ENCODE assay signal across 30 cellular contexts in genomic region chr14:85061256-85061655, GRCh38.
"Had no signal": no experiment of that assay in that cellular context is flagged by ENCODE, and none has a peak within 500 bp of the region (broad histone marks: within the 10 kb centered on the region; RNA-seq: fewer than 3 reads in every experiment).

No MANE protein-coding gene starts in this region.

- H3K4me1 ChIP-seq: body of pancreas, esophagus squamous epithelium, foreskin keratinocyte, gastrocnemius medialis, heart left ventricle had no signal

- H3K27me3 ChIP-seq: body of pancreas, esophagus squamous epithelium, foreskin keratinocyte, gastrocnemius medialis, heart left ventricle had no signal

- H3K4me3 Mint-ChIP-seq: activated CD4-positive, alpha-beta memory T cell treated with anti-CD3 and anti-CD28 coated beads, Interleukin-2, amount 10 ng/mL, durations not matched to agents 7 days and 5 days; activated CD4-positive, alpha-beta T cell treated with anti-CD3 and anti-CD28 coated beads for 36 hours; activated CD4-positive, alpha-beta T cell treated with anti-CD3 and anti-CD28 coated beads, Interleukin-2, amount 10 ng/mL, durations not matched to agents 7 days and 5 days; activated naive CD8-positive, alpha-beta T cell treated with anti-CD3 and anti-CD28 coated beads, Interleukin-2, amount 10 ng/mL, durations not matched to agents 7 days and 5 days; activated T-cell treated with anti-CD3 and anti-CD28 coated beads, Interleukin-2, amount 50 U/mL, for 4 hours; activated T-helper 17 cell treated with anti-CD3 and anti-CD28 coated beads, Interleukin-2, amount 50 U/mL, for 72 hours; central memory CD8-positive, alpha-beta T cell; effector memory CD8-positive, alpha-beta T cell had no signal

- H3K27ac ChIP-seq: body of pancreas, epithelial cell of prostate, esophagus squamous epithelium, foreskin keratinocyte, gastrocnemius medialis, heart left ventricle had no signal

- H3K9me3 ChIP-seq: body of pancreas, esophagus squamous epithelium, gastrocnemius medialis had no signal

- DNase-seq: activated CD4-positive, alpha-beta memory T cell treated with anti-CD3 and anti-CD28 coated beads, Interleukin-2, amount 10 ng/mL, durations not matched to agents 7 days and 5 days; activated CD4-positive, alpha-beta T cell treated with anti-CD3 and anti-CD28 coated beads for 36 hours; activated CD4-positive, alpha-beta T cell treated with anti-CD3 and anti-CD28 coated beads, Interleukin-2, amount 10 ng/mL, durations not matched to agents 7 days and 5 days; activated CD4-positive, alpha-beta T cell treated with anti-CD3 and anti-CD28 coated beads, Interleukin-2, amount 50 U/mL, for 4 hours; activated CD4-positive, CD25-positive, alpha-beta regulatory T cell; activated CD4-positive, CD25-positive, alpha-beta regulatory T cell treated with anti-CD3 and anti-CD28 coated beads, Interleukin-2, amount 50 U/mL, for 72 hours; activated effector memory CD4-positive, alpha-beta T cell treated with Interleukin-2 at 50 U/mL for 16 hours; activated gamma-delta T cell treated with Interleukin-2 at 50 U/mL for 16 hours; activated naive CD4-positive, alpha-beta T cell treated with Interleukin-2 at 50 U/mL for 16 hours; activated naive CD8-positive, alpha-beta T cell treated with anti-CD3 and anti-CD28 coated beads, Interleukin-2, amount 10 ng/mL, durations not matched to agents 7 days and 5 days; activated T-cell treated with anti-CD3 and anti-CD28 coated beads, Interleukin-2, amount 50 U/mL, for 4 hours; amniotic stem cell; anterior cingulate cortex; body of pancreas; cortex of kidney; dermis blood vessel endothelial cell; effector CD4-positive, alpha-beta T cell; effector memory CD8-positive, alpha-beta T cell; esophagus squamous epithelium; foreskin keratinocyte; gastrocnemius medialis; glutamatergic neuron; heart left ventricle; T-helper 2 cell had no signal

- H3K36me3 Mint-ChIP-seq: activated naive CD4-positive, alpha-beta T cell treated with anti-CD3 and anti-CD28 coated beads, Interleukin-2, amount 50 U/mL, for 72 hours; activated naive CD8-positive, alpha-beta T cell treated with anti-CD3 and anti-CD28 coated beads, Interleukin-2, amount 10 ng/mL, durations not matched to agents 7 days and 5 days had no signal

- H3K27me3 Mint-ChIP-seq: activated CD4-positive, alpha-beta memory T cell treated with anti-CD3 and anti-CD28 coated beads, Interleukin-2, amount 10 ng/mL, durations not matched to agents 7 days and 5 days; activated CD4-positive, alpha-beta T cell treated with anti-CD3 and anti-CD28 coated beads for 36 hours; activated CD4-positive, alpha-beta T cell treated with anti-CD3 and anti-CD28 coated beads, Interleukin-2, amount 10 ng/mL, durations not matched to agents 7 days and 5 days; activated naive CD8-positive, alpha-beta T cell treated with anti-CD3 and anti-CD28 coated beads, Interleukin-2, amount 10 ng/mL, durations not matched to agents 7 days and 5 days; activated T-helper 17 cell treated with anti-CD3 and anti-CD28 coated beads, Interleukin-2, amount 50 U/mL, for 72 hours; central memory CD8-positive, alpha-beta T cell; effector memory CD8-positive, alpha-beta T cell had no signal

- H3K27ac Mint-ChIP-seq: activated CD4-positive, alpha-beta memory T cell treated with anti-CD3 and anti-CD28 coated beads, Interleukin-2, amount 10 ng/mL, durations not matched to agents 7 days and 5 days; activated CD4-positive, alpha-beta T cell treated with anti-CD3 and anti-CD28 coated beads for 36 hours; activated CD4-positive, alpha-beta T cell treated with anti-CD3 and anti-CD28 coated beads, Interleukin-2, amount 10 ng/mL, durations not matched to agents 7 days and 5 days; activated naive CD4-positive, alpha-beta T cell treated with anti-CD3 and anti-CD28 coated beads, Interleukin-2, amount 50 U/mL, for 72 hours; activated naive CD8-positive, alpha-beta T cell treated with anti-CD3 and anti-CD28 coated beads, Interleukin-2, amount 10 ng/mL, durations not matched to agents 7 days and 5 days; activated T-helper 17 cell treated with anti-CD3 and anti-CD28 coated beads, Interleukin-2, amount 50 U/mL, for 72 hours; effector memory CD8-positive, alpha-beta T cell had no signal

- ATAC-seq: activated CD4-positive, alpha-beta T cell treated with anti-CD3 and anti-CD28 coated beads for 36 hours; activated naive CD4-positive, alpha-beta T cell treated with anti-CD3 and anti-CD28 coated beads, Interleukin-2, amount 50 U/mL, for 72 hours; activated T-cell treated with anti-CD3 and anti-CD28 coated beads, Interleukin-2, amount 50 U/mL, for 4 hours; activated T-helper 17 cell treated with anti-CD3 and anti-CD28 coated beads, Interleukin-2, amount 50 U/mL, for 72 hours; body of pancreas; effector memory CD8-positive, alpha-beta T cell; foreskin keratinocyte; gastrocnemius medialis; heart left ventricle had no signal

- H3K4me1 Mint-ChIP-seq: activated CD4-positive, alpha-beta memory T cell treated with anti-CD3 and anti-CD28 coated beads, Interleukin-2, amount 10 ng/mL, durations not matched to agents 7 days and 5 days; activated CD4-positive, alpha-beta T cell treated with anti-CD3 and anti-CD28 coated beads for 36 hours; activated CD4-positive, alpha-beta T cell treated with anti-CD3 and anti-CD28 coated beads, Interleukin-2, amount 10 ng/mL, durations not matched to agents 7 days and 5 days; activated naive CD8-positive, alpha-beta T cell treated with anti-CD3 and anti-CD28 coated beads, Interleukin-2, amount 10 ng/mL, durations not matched to agents 7 days and 5 days; activated T-helper 17 cell treated with anti-CD3 and anti-CD28 coated beads, Interleukin-2, amount 50 U/mL, for 72 hours; central memory CD8-positive, alpha-beta T cell had no signal

- FAIRE-seq: bronchial epithelial cell, colon had no signal

- H3K4me3 ChIP-seq: body of pancreas, esophagus squamous epithelium, gastrocnemius medialis, heart left ventricle had no signal

- H3K36me3 ChIP-seq: esophagus squamous epithelium, gastrocnemius medialis, heart left ventricle had no signal
